ENCODE assay signal across 19 cellular contexts in the genomic region with DNA sequence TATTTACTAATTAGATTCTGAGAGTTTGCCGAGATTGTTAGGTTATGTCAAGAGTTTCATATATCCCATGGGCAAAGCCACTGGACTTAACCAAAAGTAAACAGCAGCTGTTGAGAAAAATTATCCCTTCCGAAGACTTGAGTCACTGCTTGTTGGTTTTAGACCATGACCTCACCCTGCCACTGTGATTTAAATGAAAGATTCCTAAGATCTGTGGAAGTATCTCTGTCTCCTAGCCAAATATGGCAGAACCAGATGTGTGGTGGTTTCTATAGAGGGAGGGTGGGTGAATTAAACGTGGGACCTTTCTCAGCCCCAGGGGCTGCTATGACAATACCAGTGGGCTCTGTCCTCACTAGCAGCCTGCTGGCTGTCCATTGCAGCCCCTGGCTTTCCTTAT.
DNase-seq lines count a peak whose midpoint lies in the region; ATAC-seq and FAIRE-seq lines count a peak whose summit lies in the region.
"Had no signal": no experiment of that assay in that cellular context is flagged by ENCODE, and none has a peak within 500 bp of the region (broad histone marks: within the 10 kb centered on the region; RNA-seq: fewer than 3 reads in every experiment).

No MANE protein-coding gene starts in this region.

- no peak overlapping the region for H3K4me3 ChIP-seq in skeletal muscle cell (ENCODE audit: low read depth, low read length)
- H3K4me3 ChIP-seq: BLaER1, lung, upper lobe of left lung had no signal

- ATAC-seq in GM19395 (IDR thresholded peaks at IDR 0.05; ENCODE audit: unreplicated experiment) = no peak
- ATAC-seq: right cardiac atrium had no signal

- DNase-seq in EL = peak; percentile 67
- peak; percentile 42 for DNase-seq in NCI-H69 (lab: John Stamatoyannopoulos, UW)
- DNase-seq in fibroblast of gingiva (ENCODE audit: low read depth) = peak; percentile 3
- DNase-seq in skeletal muscle cell (ENCODE audit: low read depth) = peak; percentile 59
- DNase-seq in NCI-H446 (lab: John Stamatoyannopoulos, UW) = no peak
- DNase-seq in SW480 (ENCODE audit: low spot score) = no peak
- DNase-seq in RCC 7860 (ENCODE audit: low spot score) = no peak
- DNase-seq: activated B cell treated with CpG ODN at 0.5 μM for 24 hours; activated gamma-delta T cell treated with Interleukin-2 at 50 U/mL for 16 hours; NCI-H1092; NCI-H226; nephron progenitor cell; right cardiac atrium; stimulated activated CD4-positive, alpha-beta T cell treated with anti-CD3 and anti-CD28 coated beads, Interleukin-2, amount 100 ng/mL, for 48 hours; SW 1271; upper lobe of left lung had no signal

- FAIRE-seq in RCC 7860 (lab: Jason Lieb, UNC) = no peak

Comparison
In these comparisons a context has a peak if more than half of its experiments do, and no peak if none do; other contexts are left out.
1. DNase-seq: peak in EL (single experiment), NCI-H69 (single experiment), fibroblast of gingiva (single experiment) and skeletal muscle cell (single experiment); none in NCI-H446 (0 of 2), SW480 (single experiment) and RCC 7860 (single experiment).